In genomic region chr19:38592940-38593339, GRCh38 we compare ENCODE assay signal across 21 cellular contexts. TPM values are rescaled to one million over a fixed set of nuclear protein-coding genes. Genes with fewer than 3 reads are reported as not detected.
"Had no signal": no experiment of that assay in that cellular context is flagged by ENCODE, and none has a peak within 500 bp of the region (broad histone marks: within the 10 kb centered on the region; RNA-seq: fewer than 3 reads in every experiment).

No MANE protein-coding gene starts in this region.

- H3K9me3 ChIP-seq: gastrocnemius medialis, heart right ventricle, pancreas, thyroid gland, uterus had no signal

- H3K9me3 Mint-ChIP-seq: activated B cell treated with CpG ODN at 0.5 μM for 24 hours; activated T-cell treated with anti-CD3 and anti-CD28 coated beads, Interleukin-2, amount 50 U/mL, for 72 hours; brain; central memory CD8-positive, alpha-beta T cell; stimulated activated naive B cell treated with anti-CD40 and anti-IgM and Interleukin-4, amounts not matched to agents 10 μg/mL and 1 μg/mL and 100 μg/mL, for 72 hours had no signal

- H3K4me3 ChIP-seq: gastrocnemius medialis, heart right ventricle, pancreas, thyroid gland, uterus had no signal

- H3K4me1 ChIP-seq: pancreas, uterus had no signal

- FAIRE-seq: islet of Langerhans, pancreas had no signal

- ATAC-seq: activated CD8-positive, alpha-beta T cell treated with anti-CD3 and anti-CD28 coated beads, Interleukin-2, amount 10 ng/mL, durations not matched to agents 7 days and 5 days; activated T-cell treated with anti-CD3 and anti-CD28 coated beads, Interleukin-2, amount 50 U/mL, for 72 hours; gastrocnemius medialis; heart right ventricle; pancreas had no signal

- H3K27me3 Mint-ChIP-seq: activated B cell treated with CpG ODN at 0.5 μM for 24 hours; activated naive CD8-positive, alpha-beta T cell; brain; central memory CD8-positive, alpha-beta T cell; stimulated activated naive B cell treated with anti-CD40 and anti-IgM and Interleukin-4, amounts not matched to agents 10 μg/mL and 1 μg/mL and 100 μg/mL, for 72 hours had no signal

- H3K4me1 Mint-ChIP-seq: activated B cell treated with CpG ODN at 0.5 μM for 24 hours; central memory CD8-positive, alpha-beta T cell had no signal

- H3K27me3 ChIP-seq: gastrocnemius medialis, pancreas, thyroid gland, uterus had no signal

- DNase-seq: activated B cell treated with CpG ODN at 0.5 μM for 24 hours; activated CD4-positive, alpha-beta T cell treated with anti-CD3 and anti-CD28 coated beads for 48 hours; activated CD8-positive, alpha-beta memory T cell treated with anti-CD3 and anti-CD28 coated beads, Interleukin-2, amount 50 U/mL, for 4 hours; activated CD8-positive, alpha-beta T cell treated with anti-CD3 and anti-CD28 coated beads, Interleukin-2, amount 10 ng/mL, durations not matched to agents 7 days and 5 days; activated gamma-delta T cell treated with Interleukin-2 at 50 U/mL for 16 hours; activated T-cell treated with anti-CD3 and anti-CD28 coated beads, Interleukin-2, amount 50 U/mL, for 72 hours; amniotic stem cell; effector CD8-positive, alpha-beta T cell; gastrocnemius medialis; heart right ventricle; pancreas; stimulated activated CD4-positive, alpha-beta T cell treated with anti-CD3 and anti-CD28 coated beads, Interleukin-4, amount 100 ng/mL, for 1 hour; stimulated activated naive B cell treated with anti-CD40 and anti-IgM and Interleukin-4, amounts not matched to agents 10 μg/mL and 1 μg/mL and 100 μg/mL, for 72 hours; T-helper 2 cell; uterus had no signal

- H3K4me3 Mint-ChIP-seq: activated B cell treated with CpG ODN at 0.5 μM for 24 hours; activated CD8-positive, alpha-beta T cell treated with anti-CD3 and anti-CD28 coated beads, Interleukin-2, amount 10 ng/mL, durations not matched to agents 7 days and 5 days; activated naive CD8-positive, alpha-beta T cell; activated T-cell treated with anti-CD3 and anti-CD28 coated beads, Interleukin-2, amount 50 U/mL, for 72 hours; brain; central memory CD8-positive, alpha-beta T cell; stimulated activated naive B cell treated with anti-CD40 and anti-IgM and Interleukin-4, amounts not matched to agents 10 μg/mL and 1 μg/mL and 100 μg/mL, for 72 hours had no signal

- H3K36me3 ChIP-seq: pancreas, thyroid gland, uterus had no signal

- H3K27ac Mint-ChIP-seq: activated B cell treated with CpG ODN at 0.5 μM for 24 hours; activated CD8-positive, alpha-beta T cell treated with anti-CD3 and anti-CD28 coated beads, Interleukin-2, amount 10 ng/mL, durations not matched to agents 7 days and 5 days; activated naive CD8-positive, alpha-beta T cell; activated T-cell treated with anti-CD3 and anti-CD28 coated beads, Interleukin-2, amount 50 U/mL, for 72 hours; brain; stimulated activated naive B cell treated with anti-CD40 and anti-IgM and Interleukin-4, amounts not matched to agents 10 μg/mL and 1 μg/mL and 100 μg/mL, for 72 hours had no signal

- H3K27ac ChIP-seq: gastrocnemius medialis, heart right ventricle, pancreas, thyroid gland, uterus had no signal

RNA-seq across cellular contexts. Expression of gene MAP4K1, which starts 24.8 kb away (rescaled TPM):
- total RNA-seq: lung microvascular endothelial cell had no signal
